8 cellular contexts compared by ENCODE assay signal in genomic region chr20:25058051-25058796, GRCh38. TPM values are rescaled to one million over a fixed set of nuclear protein-coding genes. Genes with fewer than 3 reads are reported as not detected.
DNase-seq lines count a peak whose midpoint lies in the region; ATAC-seq and TF ChIP-seq lines count a peak whose summit lies in the region.

Gene ACSS1, minus strand, starts transcription at chr20:25058139. Its CDS starts 37 bp downstream, at chr20:25058102.

- dilution Hi-C loops in mammary epithelial cell (cut with HindIII; ENCODE audit: low sequenced_read_pairs): no loop called here

- H3K9ac ChIP-seq in mammary epithelial cell (ENCODE audit: insufficient read depth, low read length): no peak within 1 kb of the TSS

- H2AFZ ChIP-seq in mammary epithelial cell (ENCODE audit: low read depth, low read length): peak within 1 kb of the TSS; percentile 96

- no peaks in the 10 kb centered on the region for H3K9me3 ChIP-seq in WERI-Rb-1 (ENCODE audit: severe bottlenecking)
- H3K9me3 ChIP-seq in mammary epithelial cell (replicated peaks; ENCODE audit: insufficient read depth, low read length): no peaks in the 10 kb centered on the region
- H3K9me3 ChIP-seq in left lung: no peaks in the 10 kb centered on the region

- peak; percentile 68 for DNase-seq in D341Med (ENCODE audit: low spot score)
- peak; percentile 54 for DNase-seq in HT-29 (ENCODE audit: low spot score)
- peak; percentile 39 for DNase-seq in WERI-Rb-1
- DNase-seq in mammary epithelial cell: peak; percentile 15
- DNase-seq in left lung: peak; percentile 74 to 92
- peak; percentile 70 for DNase-seq in stimulated activated CD4-positive, alpha-beta T cell treated with anti-CD3 and anti-CD28 coated beads, Interleukin-4, amount 100 ng/mL, for 1 hour
- DNase-seq in OCI-M2 (lab: John Stamatoyannopoulos, UW; ENCODE audit: unreplicated experiment): no peak

- CTCF ChIA-PET in mammary epithelial cell (lab: Charles Lee; ENCODE audit: low non-redundant PET): no interaction called here

- H4K20me1 ChIP-seq in mammary epithelial cell (ENCODE audit: insufficient read depth, low read length): no peaks in the 10 kb centered on the region

- intact Hi-C loops in mammary epithelial cell (cut with micrococcal nuclease) (no loop called here), left lung (cut with DNase I) (no loop called here)

- ATAC-seq in GM19467 (IDR thresholded peaks at IDR 0.05; ENCODE audit: unreplicated experiment) (peak; percentile 57), left lung (peak; percentile 67)

- BruUV-seq in mammary epithelial cell (replicated peaks; lab: Mats Ljungman, UMichigan): no TSS peak

- no peaks in the 10 kb centered on the region for H3K36me3 ChIP-seq in WERI-Rb-1
- H3K36me3 ChIP-seq in mammary epithelial cell (ENCODE audit: insufficient read depth, low read length): no peaks in the 10 kb centered on the region
- H3K36me3 ChIP-seq in left lung: no peaks in the 10 kb centered on the region

- in situ Hi-C loops in mammary epithelial cell (cut with MboI; ENCODE audit: low sequenced_read_pairs in 2 of 2): loop anchor here (5.0 to 25.0 kb wide), 4 partner anchors 36 to 354 kb away; partner anchors contain the start of genes ABHD12 (in 1 of the 2) and GINS1 (in 1 of the 2)

- WGBS in mammary epithelial cell (ENCODE audit: low coverage, missing lambda C conversion rate): no CpG with 5 or more reads among the region's 52 CpGs

- H3K4me1 ChIP-seq in mammary epithelial cell (ENCODE audit: insufficient read depth, low read length) (peaks cover 17% of the 10 kb centered on the region), left lung (peaks cover 31 to 53% of the 10 kb centered on the region in 2 donors)

- H3K27ac ChIP-seq in WERI-Rb-1: no peak within 1 kb of the TSS
- no peak within 1 kb of the TSS for H3K27ac ChIP-seq in mammary epithelial cell (ENCODE audit: insufficient read depth, low read depth, low read length)
- H3K27ac ChIP-seq in left lung: peak within 1 kb of the TSS; percentile 91 to 92

- H3K27me3 ChIP-seq in WERI-Rb-1 (ENCODE audit: insufficient read depth, low read depth, severe bottlenecking): peaks cover 3% of the 10 kb centered on the region
- peaks cover 8% of the 10 kb centered on the region for H3K27me3 ChIP-seq in mammary epithelial cell (ENCODE audit: insufficient read depth, low read length)
- no peaks in the 10 kb centered on the region for H3K27me3 ChIP-seq in left lung

- TF ChIP-seq CTCF in WERI-Rb-1 (IDR thresholded peaks at IDR 0.05; ENCODE audit: low read depth, low read length) (no peak), mammary epithelial cell (conservative IDR thresholded peaks at IDR 0.05 in 1 of 2, IDR thresholded peaks at IDR 0.05 in 1 of 2; ENCODE audit: extremely low read depth in 1 of 2, insufficient read depth in 1 of 2, low read depth in 1 of 2, low read length in 2 of 2) (no peak), left lung (IDR thresholded peaks at IDR 0.05) (no peak)

- H3K4me2 ChIP-seq in mammary epithelial cell (ENCODE audit: insufficient read depth, low read depth, low read length): peak within 1 kb of the TSS; percentile 97

- H3K79me2 ChIP-seq in mammary epithelial cell (ENCODE audit: insufficient read depth, low read length): no peaks in the 10 kb centered on the region

- H3K4me3 ChIP-seq in WERI-Rb-1 (ENCODE audit: low read depth, low read length) (peak within 1 kb of the TSS; percentile 66), mammary epithelial cell (replicated peaks in 1 of 3; ENCODE audit: insufficient read depth in 1 of 3, low read depth in 2 of 3, low read length in 3 of 3) (peak within 1 kb of the TSS; percentile 49 to 66 (median 62)), left lung (peak within 1 kb of the TSS; percentile 66 to 85)

RNA-seq across cellular contexts. Expression of gene ACSS1, which starts in this region (rescaled TPM):
- total RNA-seq in HT-29 (2014; rRNA removed; shearing (Covaris generic)): 39.9 and 47.0 TPM in 2 replicates
- total RNA-seq in mammary epithelial cell (1 to 10 TPM; 1.2 to 3.5 TPM), left lung (10 to 100 TPM; 26.6 to 40.7 TPM)
- polyA plus RNA-seq in mammary epithelial cell: 2.2 TPM
- polyA minus RNA-seq in mammary epithelial cell: 3.2 TPM

Comparison
In these comparisons a context has a peak if more than half of its experiments do, and no peak if none do; other contexts are left out.
1. H3K27ac ChIP-seq: peak in left lung (2 of 2); none in WERI-Rb-1 (single experiment) and mammary epithelial cell (single experiment).
2. Peak in every context shown above with its lines, with median percentiles within 50 percentile points of each other: H3K4me3 ChIP-seq.